ENCODE assay signal across 13 cellular contexts in the genomic region with DNA sequence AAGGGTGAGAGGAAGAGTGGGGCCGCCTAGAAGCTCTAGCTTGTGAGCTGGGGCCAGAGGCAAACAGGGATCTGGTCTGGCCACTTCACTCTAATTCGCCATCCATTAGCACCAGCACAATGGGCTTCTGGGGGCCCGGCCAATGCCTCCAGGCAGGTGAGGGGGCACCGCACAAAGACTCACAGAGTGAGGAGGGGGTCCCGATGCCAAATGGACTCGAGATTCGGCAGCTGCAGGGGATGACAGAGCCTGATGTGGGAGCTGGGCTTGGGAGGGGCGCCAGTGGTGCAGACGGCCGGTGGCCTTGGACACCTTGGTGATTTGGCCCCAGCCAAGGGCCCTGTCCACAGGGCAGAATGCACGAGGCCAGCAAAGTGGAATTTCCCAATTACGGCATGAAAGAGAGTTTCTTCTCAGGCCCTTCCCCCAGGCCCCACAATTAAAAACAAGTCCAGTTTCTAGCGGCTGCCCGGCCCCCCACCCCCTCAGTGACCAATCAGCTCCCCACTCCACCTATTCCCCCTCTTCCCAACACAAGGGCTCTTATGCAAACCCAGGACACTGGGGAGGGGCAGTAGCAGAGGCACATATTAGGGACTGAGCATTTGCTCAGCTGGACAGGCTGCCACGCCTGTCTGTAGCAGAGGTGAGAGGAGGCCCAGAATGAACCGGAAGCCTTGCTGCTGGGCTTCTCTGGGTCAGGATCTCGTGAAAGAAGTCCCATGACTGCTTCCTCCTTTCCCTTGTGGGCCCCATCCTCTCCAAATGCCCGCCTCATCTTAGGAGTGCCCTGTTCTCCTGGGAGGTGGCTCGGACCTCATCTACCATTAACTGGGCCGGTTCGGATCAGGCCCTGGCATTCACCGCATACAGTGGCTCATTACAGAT. TPM values are rescaled to one million over a fixed set of nuclear protein-coding genes. Genes with fewer than 3 reads are reported as not detected.
DNase-seq lines count a peak whose midpoint lies in the region; ATAC-seq, FAIRE-seq and TF ChIP-seq lines count a peak whose summit lies in the region.
"Had no signal": no experiment of that assay in that cellular context is flagged by ENCODE, and none has a peak within 500 bp of the region (broad histone marks: within the 10 kb centered on the region; RNA-seq: fewer than 3 reads in every experiment).

No MANE protein-coding gene starts in this region.

- no peaks in the 10 kb centered on the region for H3K4me1 Mint-ChIP-seq in activated naive CD8-positive, alpha-beta T cell treated with anti-CD3 and anti-CD28 coated beads, Interleukin-2, amount 50 U/mL, for 24 hours
- H3K4me1 Mint-ChIP-seq: B cell had no signal

- H2BK5ac ChIP-seq in H1 (ENCODE audit: low read depth, low read length) = no peak overlapping the region

- no peaks in the 10 kb centered on the region; the same call in 1 of the 2 replicates for H3K4me1 ChIP-seq in HUES64 (ENCODE audit: insufficient read depth, low read length)
- H3K4me1 ChIP-seq in H1 (replicated peaks in 1 of 4; ENCODE audit: control insufficient read depth in 3 of 4, insufficient read depth in 4 of 4, low read length in 3 of 4) = peaks cover 0 to 6% (median 2%) of the 10 kb centered on the region in 4 experiments; a peak in 1 of 7 replicates
- H3K4me1 ChIP-seq in liver (ENCODE audit: control insufficient read depth in 4 of 4, insufficient read depth in 4 of 4, low read length in 3 of 4) = peaks cover 19 to 38% (median 28%) of the 10 kb centered on the region in 4 donors
- peaks cover 31 to 43% (median 37%) of the 10 kb centered on the region in 3 donors for H3K4me1 ChIP-seq in skeletal muscle tissue (ENCODE audit: control insufficient read depth in 3 of 3, insufficient read depth in 3 of 3, low read length in 3 of 3)

- H2BK12ac ChIP-seq in H1 (ENCODE audit: low read depth, low read length) = no peak overlapping the region

- H4K5ac ChIP-seq in H1 (ENCODE audit: insufficient read length, low read depth, low read length) = no peak overlapping the region

- H4K91ac ChIP-seq in H1 (replicated peaks; ENCODE audit: insufficient read length, low read length) = no peak overlapping the region

- H3K23ac ChIP-seq in H1 (ENCODE audit: insufficient read length) = no peak overlapping the region

- ATAC-seq in GM18519 (IDR thresholded peaks at IDR 0.05; ENCODE audit: low FRiP score, unreplicated experiment) (no peak), GM21515 (IDR thresholded peaks at IDR 0.05; ENCODE audit: unreplicated experiment) (no peak)
- ATAC-seq in activated naive CD8-positive, alpha-beta T cell treated with anti-CD3 and anti-CD28 coated beads, Interleukin-2, amount 50 U/mL, for 24 hours = no peak

- no peak overlapping the region for H2BK120ac ChIP-seq in H1 (replicated peaks; ENCODE audit: low read depth, low read length)

- H3K9ac ChIP-seq in HUES64 (ENCODE audit: low read depth, low read length) (0 out of 2 replicates have a peak overlapping the region, but pooled peaks have one; percentile 21), H1 (replicated peaks in 1 of 4; ENCODE audit: extremely low read depth in 1 of 4, low read depth in 3 of 4, low read length in 3 of 4) (no peak overlapping the region), liver (ENCODE audit: low read depth in 1 of 2, low read length in 2 of 2) (peak overlapping the region in 1 of 2 donors; percentile 66), skeletal muscle tissue (ENCODE audit: low read depth in 1 of 3, low read length in 3 of 3) (peak overlapping the region; percentile 54 to 77 (median 71))

- no peak for FAIRE-seq in H1 (lab: Jason Lieb, UNC)

- POLR2A ChIA-PET in H1 (lab: Charles Lee; ENCODE audit: partially characterized antibody) = interaction anchor here (1.1 to 1.3 kb wide), 3 partner anchors 11 to 46 kb away, joined by 3 to 5 read pairs (median 4); no protein-coding TSS in a partner anchor

- H3K36me3 ChIP-seq in HUES64 (ENCODE audit: insufficient read depth, low read length) (peaks cover 18% of the 10 kb centered on the region), H1 (ENCODE audit: control insufficient read depth in 2 of 4, insufficient read depth in 4 of 4, low read length in 3 of 4) (0 out of 8 replicates have a peak, but pooled peaks cover 0 to 2% (median under 1%) of the 10 kb centered on the region in 4 experiments), liver (ENCODE audit: control insufficient read depth in 4 of 4, insufficient read depth in 3 of 4, low read depth in 1 of 4, low read length in 3 of 4) (peaks cover 0 to 4% (median under 1%) of the 10 kb centered on the region in 4 donors), skeletal muscle tissue (ENCODE audit: control insufficient read depth in 3 of 3, insufficient read depth in 3 of 3, low read length in 3 of 3) (peaks cover 0 to 9% (median 1%) of the 10 kb centered on the region in 3 donors)

- H3K18ac ChIP-seq in H1 (ENCODE audit: extremely low read depth, low read length) = no peak overlapping the region

- CTCF ChIA-PET in H1 (lab: Charles Lee; ENCODE audit: partially characterized antibody) = interaction anchor here (0.8 to 1.8 kb wide), 8 partner anchors 9 to 46 kb away, joined by 3 to 6 read pairs (median 3); no protein-coding TSS in a partner anchor

- no peak overlapping the region for H3K56ac ChIP-seq in H1 (replicated peaks; ENCODE audit: insufficient read length, low read depth, low read length)

- H3K9me3 ChIP-seq in HUES64 (ENCODE audit: insufficient read depth, low read depth, low read length) = no peaks in the 10 kb centered on the region
- H3K9me3 ChIP-seq in H1 (ENCODE audit: insufficient read depth in 2 of 2, low read depth in 1 of 2, low read length in 1 of 2) = peaks cover 0 to 2% of the 10 kb centered on the region in 2 experiments; a peak in 1 of 4 replicates
- no peaks in the 10 kb centered on the region for H3K9me3 ChIP-seq in liver (ENCODE audit: control insufficient read depth in 4 of 4, low read length in 3 of 4)
- H3K9me3 ChIP-seq in skeletal muscle tissue (ENCODE audit: control insufficient read depth in 3 of 3, low read length in 3 of 3) = no peaks in the 10 kb centered on the region

- no peak for TF ChIP-seq RAD21 in H1 (IDR thresholded peaks at IDR 0.05 in 1 of 2, conservative IDR thresholded peaks at IDR 0.05 in 1 of 2; ENCODE audit: low read depth in 2 of 2, low read length in 2 of 2)
- peak; percentile 44 to 47 for TF ChIP-seq RAD21 in liver (IDR thresholded peaks at IDR 0.05)

- H3K23me2 ChIP-seq in H1 (ENCODE audit: low read depth, low read length) = peaks cover 2% of the 10 kb centered on the region; the same call in 1 of the 2 replicates

- DNase-seq in H1 (ENCODE audit: low read depth in 1 of 2, low spot score in 2 of 2) = no peak
- DNase-seq in NCI-H526 (lab: John Stamatoyannopoulos, UW) = no peak
- DNase-seq in activated naive CD8-positive, alpha-beta T cell treated with anti-CD3 and anti-CD28 coated beads, Interleukin-2, amount 50 U/mL, for 24 hours = no peak
- DNase-seq: activated naive CD4-positive, alpha-beta T cell; mesendoderm; SHP77; stimulated activated CD4-positive, alpha-beta T cell treated with anti-CD3 and anti-CD28 coated beads, Interleukin-1b, Interleukin-23, amount 100 ng/mL, for 48 hours had no signal

- 92% methylated on average over 22 of the region's 22 CpGs for WGBS in HUES64
- WGBS in H1 (ENCODE audit: extremely low coverage in 1 of 2, insufficient coverage in 1 of 2, insufficient read length in 1 of 2, insufficient replicate concordance in 2 of 2, low coverage in 1 of 2, low lambda C conversion rate in 2 of 2, missing lambda C conversion rate in 1 of 2), 2 experiments = 94% methylated on average over 20 of the region's 22 CpGs; no CpG with 5 or more reads in 1 of the 2 experiments
- WGBS in liver = 33% methylated on average over 22 of the region's 22 CpGs

- H2AK5ac ChIP-seq in H1 (ENCODE audit: low read depth, low read length) = no peak overlapping the region

- no peaks in the 10 kb centered on the region for H4K20me1 ChIP-seq in H1 (replicated peaks in 1 of 2; ENCODE audit: control insufficient read depth in 1 of 2, insufficient read depth in 2 of 2, low read length in 2 of 2)

- H3K4ac ChIP-seq in H1 (replicated peaks; ENCODE audit: insufficient read length, low read depth, low read length) = no peak overlapping the region

- peaks cover 9% of the 10 kb centered on the region for H3K36me3 Mint-ChIP-seq in activated naive CD8-positive, alpha-beta T cell treated with anti-CD3 and anti-CD28 coated beads, Interleukin-2, amount 50 U/mL, for 24 hours (ENCODE audit: low read depth)

- H4K8ac ChIP-seq in H1 (ENCODE audit: extremely low read depth, insufficient read depth, low read length) = peak overlapping the region; percentile 57; the same call in 1 of the 2 replicates

- no peak for TF ChIP-seq EP300 in H1 (IDR thresholded peaks at IDR 0.05; ENCODE audit: borderline replicate concordance in 1 of 2, low read depth in 2 of 2, low read length in 2 of 2)

- no peak overlapping the region for H3K4me3 ChIP-seq in HUES64 (ENCODE audit: low read length)
- H3K4me3 ChIP-seq in H1 (ENCODE audit: extremely low read depth in 1 of 4, insufficient read depth in 2 of 4, low read depth in 3 of 4, low read length in 4 of 4) = no peak overlapping the region
- peak overlapping the region in 1 of 3 donors; percentile 24 for H3K4me3 ChIP-seq in liver (ENCODE audit: low read depth in 1 of 3, low read length in 3 of 3)
- H3K4me3 ChIP-seq in skeletal muscle tissue (ENCODE audit: low read length in 3 of 3) = peak overlapping the region; percentile 9 to 30 (median 29)

- H3K9me3 Mint-ChIP-seq in activated naive CD8-positive, alpha-beta T cell treated with anti-CD3 and anti-CD28 coated beads, Interleukin-2, amount 50 U/mL, for 24 hours = no peaks in the 10 kb centered on the region

- no peaks in the 10 kb centered on the region for H3K27me3 Mint-ChIP-seq in activated naive CD8-positive, alpha-beta T cell treated with anti-CD3 and anti-CD28 coated beads, Interleukin-2, amount 50 U/mL, for 24 hours
- H3K27me3 Mint-ChIP-seq: B cell had no signal

- no peak overlapping the region for H3K4me3 Mint-ChIP-seq in activated naive CD8-positive, alpha-beta T cell treated with anti-CD3 and anti-CD28 coated beads, Interleukin-2, amount 50 U/mL, for 24 hours
- H3K4me3 Mint-ChIP-seq: B cell had no signal

- TF ChIP-seq POLR2A in H1 (IDR thresholded peaks at IDR 0.05; ENCODE audit: control extremely low read depth in 1 of 2, low read depth in 2 of 2, low read length in 2 of 2) = no peak

- no peaks in the 10 kb centered on the region; the same call in 1 of the 2 replicates for H3K79me1 ChIP-seq in H1 (ENCODE audit: low read depth, low read length)

- H3K4me2 ChIP-seq in H1 (ENCODE audit: insufficient read depth in 1 of 2, low read depth in 2 of 2, low read length in 2 of 2) = no peak overlapping the region

- H3K27ac ChIP-seq in HUES64 (ENCODE audit: low read depth, low read length) = no peak overlapping the region
- no peak overlapping the region; the same call in 1 of the 2 replicates for H3K27ac ChIP-seq in H1 (ENCODE audit: low read depth, low read length)
- H3K27ac ChIP-seq in liver (ENCODE audit: low read depth in 1 of 2, low read length in 2 of 2) = peak overlapping the region; percentile 90 to 97
- peak overlapping the region; percentile 89 for H3K27ac ChIP-seq in skeletal muscle tissue (ENCODE audit: low read depth, low read length)

- H3K27ac Mint-ChIP-seq in activated naive CD8-positive, alpha-beta T cell treated with anti-CD3 and anti-CD28 coated beads, Interleukin-2, amount 50 U/mL, for 24 hours = no peak overlapping the region
- H3K27ac Mint-ChIP-seq: B cell had no signal

- H3K79me2 ChIP-seq in H1 (ENCODE audit: control insufficient read depth in 1 of 2, insufficient read depth in 2 of 2, low read length in 2 of 2) = no peaks in the 10 kb centered on the region

- H3K27me3 ChIP-seq in HUES64 (ENCODE audit: insufficient read depth, low read length) = no peaks in the 10 kb centered on the region
- no peaks in the 10 kb centered on the region for H3K27me3 ChIP-seq in H1 (replicated peaks in 1 of 4; ENCODE audit: control insufficient read depth in 3 of 4, extremely low read depth in 1 of 4, insufficient read depth in 3 of 4, low read length in 3 of 4)
- H3K27me3 ChIP-seq in liver (ENCODE audit: control insufficient read depth in 4 of 4, insufficient read depth in 4 of 4, low read length in 3 of 4) = no peaks in the 10 kb centered on the region
- H3K27me3 ChIP-seq in skeletal muscle tissue (ENCODE audit: control insufficient read depth in 3 of 3, insufficient read depth in 3 of 3, low read length in 3 of 3) = no peaks in the 10 kb centered on the region

- H3K14ac ChIP-seq in H1 (ENCODE audit: insufficient read length) = no peak overlapping the region

- no peak overlapping the region for H2BK15ac ChIP-seq in H1 (ENCODE audit: low read length)

- no peak overlapping the region for H2BK20ac ChIP-seq in H1 (ENCODE audit: low read length)

- H2AFZ ChIP-seq in H1 (ENCODE audit: low read length) = no peak overlapping the region

- TF ChIP-seq CTCF in H1 (IDR thresholded peaks at IDR 0.05; ENCODE audit: control extremely low read depth in 1 of 3, insufficient read depth in 1 of 3, low read depth in 1 of 3, low read length in 3 of 3) = no peak
- TF ChIP-seq CTCF in liver (IDR thresholded peaks at IDR 0.05; ENCODE audit: low read depth, low read length, missing input control) = no peak

RNA-seq across cellular contexts. Expression of a gene that starts 39.4 kb away (rescaled TPM):
- 35.2 TPM for polyA plus RNA-seq in HUES64 (2013, experiment 1 of 2)
- 34.0 TPM for polyA plus RNA-seq in HUES64 (2013, experiment 2 of 2)
- 34.2 and 36.7 TPM in 2 replicates for total RNA-seq in H1 (2021; fragmentation: NEBNext Ultra II Directional; extraction: Animal tissue kit (Norgen Biotek cat#: 25700))
- polyA plus RNA-seq in H1 (2011; rRNA removed) (23.3 and 33.8 TPM in 2 replicates), liver (10 to 100 TPM in 1 of 2 donors, 1 to 10 TPM in 1; 3.8 to 95.7 TPM)
- 26.1 TPM for polyA plus RNA-seq in H1 (2011; cell fraction: cytosol; rRNA removed)
- 34.8 TPM for polyA plus RNA-seq in H1 (2011; cell fraction: nucleus; rRNA removed)
- polyA plus RNA-seq in H1 (2012, experiment 1 of 2) = 22.4 to 38.9 TPM (median 37.5 TPM) in 4 replicates
- polyA plus RNA-seq in H1 (2012, experiment 2 of 2) = 14.0 TPM
- polyA plus RNA-seq in H1 (2013, experiment 1 of 2) = 32.8 TPM
- polyA plus RNA-seq in H1 (2013, experiment 2 of 2) = 34.0 TPM
- 13.3 and 15.3 TPM in 2 replicates for polyA minus RNA-seq in H1 (2011; rRNA and poly(A)+ RNA removed)
- polyA minus RNA-seq in H1 (2011; cell fraction: cytosol; rRNA and poly(A)+ RNA removed) = 23.2 TPM
- 18.2 TPM for polyA minus RNA-seq in H1 (2011; cell fraction: nucleus; rRNA and poly(A)+ RNA removed)
- total RNA-seq in liver (10 to 100 TPM; 26.7 to 45.1 TPM), skeletal muscle tissue (18.8 TPM)

Comparison
In these comparisons a context has a peak if more than half of its experiments do, and no peak if none do; other contexts are left out.
1. H3K27ac ChIP-seq: peak in liver (2 of 2) and skeletal muscle tissue (single experiment); none in HUES64 (single experiment) and H1 (single experiment).
2. H3K4me3 ChIP-seq: peak in skeletal muscle tissue (3 of 3); none in HUES64 (single experiment) and H1 (0 of 4).
3. H3K9ac ChIP-seq: peak in HUES64 (single experiment) and skeletal muscle tissue (3 of 3); none in H1 (0 of 4).